ENCODE assay signal across 7 cellular contexts in the genomic region with DNA sequence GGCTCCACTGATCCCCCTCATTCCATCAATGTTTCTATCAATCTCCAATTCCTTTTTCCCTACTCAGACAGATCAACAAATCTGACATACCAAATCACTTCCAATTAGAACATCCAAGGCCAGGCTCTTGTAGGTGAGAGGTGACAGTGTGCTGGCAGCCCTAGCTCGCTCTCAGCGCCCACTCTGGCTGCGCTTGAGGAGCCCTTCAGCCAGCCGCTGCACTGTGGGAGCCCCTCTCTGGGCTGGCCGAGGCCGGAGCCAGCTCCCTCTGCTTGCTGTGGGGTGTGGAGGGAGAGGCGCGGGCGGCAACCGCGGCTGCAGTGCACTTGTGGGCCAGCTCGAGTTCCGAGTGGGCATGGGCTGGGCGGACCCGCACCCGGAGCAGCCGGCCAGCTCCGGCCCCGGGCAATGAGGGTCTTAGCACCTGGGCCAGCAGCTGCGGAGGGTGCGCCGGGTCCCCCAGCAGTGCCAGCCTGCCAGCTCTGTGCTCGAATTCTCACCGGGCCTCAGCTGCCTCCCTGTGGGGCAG.
"Had no signal": no experiment of that assay in that cellular context is flagged by ENCODE, and none has a peak within 500 bp of the region (broad histone marks: within the 10 kb centered on the region; RNA-seq: fewer than 3 reads in every experiment).

No MANE protein-coding gene starts in this region.

- ATAC-seq: HCT116 had no signal

- DNase-seq: GM23248, GOT3, H7, KBM-7 had no signal

- H3K27ac ChIP-seq: GM23248 had no signal

- H3K27me3 Mint-ChIP-seq: IgD-negative memory B cell had no signal

- H3K4me3 Mint-ChIP-seq: IgD-negative memory B cell had no signal

- H3K36me3 ChIP-seq: HAP-1 had no signal

- H3K9ac ChIP-seq: GM23248 had no signal

- H3K4me3 ChIP-seq: GM23248, HAP-1 had no signal

- H3K9me3 Mint-ChIP-seq: IgD-negative memory B cell had no signal

- H2AFZ ChIP-seq: GM23248 had no signal
